8 cellular contexts compared by ENCODE assay signal in the genomic region with DNA sequence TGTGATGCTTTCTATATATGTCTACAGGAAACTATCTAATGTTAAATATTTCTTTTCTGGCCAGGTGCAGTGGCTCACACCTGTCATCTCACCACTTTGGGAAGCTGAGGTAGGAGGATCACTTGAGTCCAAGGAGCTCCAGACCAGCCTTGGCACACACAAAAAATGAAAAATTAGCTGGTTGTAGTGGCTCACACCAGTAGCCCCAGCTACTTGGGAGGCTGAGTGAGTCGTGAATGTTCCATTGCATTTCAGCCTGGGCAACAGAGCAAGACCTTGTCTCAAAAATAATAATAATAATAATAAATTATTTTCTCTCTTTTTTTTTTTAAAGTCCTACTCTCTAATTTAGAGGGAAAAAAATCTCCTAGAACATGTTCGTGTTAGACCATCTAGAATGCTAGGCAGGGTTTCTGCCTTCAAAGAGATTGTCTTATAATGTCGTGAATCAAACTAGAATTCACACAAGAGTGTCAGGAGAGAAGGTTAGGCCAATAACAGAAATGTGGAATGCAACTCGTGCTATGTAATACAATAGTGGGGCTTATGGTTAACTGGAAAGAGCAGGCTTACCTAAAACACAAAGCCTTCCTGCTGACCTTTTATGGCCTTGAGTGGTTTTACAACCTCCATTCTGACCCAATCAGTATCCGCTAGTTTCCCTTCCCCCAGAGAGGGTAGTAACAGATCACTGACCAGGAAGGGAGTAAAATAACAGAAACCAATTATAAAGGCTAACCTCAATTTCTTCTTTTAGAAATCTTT. TPM values are rescaled to one million over a fixed set of nuclear protein-coding genes. Genes with fewer than 3 reads are reported as not detected.
DNase-seq lines count a peak whose midpoint lies in the region; ATAC-seq and TF ChIP-seq lines count a peak whose summit lies in the region.

No MANE protein-coding gene starts in this region.

- H2AFZ ChIP-seq in SK-N-SH (ENCODE audit: low read depth), result no peak overlapping the region

- peak overlapping the region; percentile 94 for H3K9ac ChIP-seq in SK-N-SH

- peak overlapping the region; percentile 66 for H3K4me2 ChIP-seq in SK-N-SH

- POLR2A ChIA-PET in HEK293 (lab: Yijun Ruan, JAX), result interaction anchor here (1.8 to 2.3 kb wide), 2 partner anchors 23 to 27 kb away, joined by 4 to 14 read pairs; no protein-coding TSS in a partner anchor
- POLR2A ChIA-PET in SK-N-SH (lab: Yijun Ruan, JAX), result no interaction called here

- H3K27ac ChIP-seq in HEK293 (ENCODE audit: extremely low read depth, low read depth, low read length) (no peak overlapping the region), SK-N-SH (ENCODE audit: low read depth in 2 of 2, low read length in 1 of 2) (peak overlapping the region; percentile 92 to 100; a peak in 3 of 4 replicates), skin epidermis (peak overlapping the region in 20 of 21 experiments; percentile 2 to 99 (median 94))

- H3F3A ChIP-seq in SK-N-SH (replicated peaks; ENCODE audit: insufficient read depth), result peaks cover 46% of the 10 kb centered on the region

- CTCF ChIA-PET in HEK293 (lab: Yijun Ruan, JAX) (interaction anchor here (0.7 to 1.6 kb wide), 4 partner anchors 40 to 60 kb away, joined by 3 to 4 read pairs (median 3); a partner anchor contains a TSS), SK-N-SH (lab: Yijun Ruan, JAX) (interaction anchor here (1.0 kb wide), 1 partner anchor 19 kb away, joined by 3 read pairs; no protein-coding TSS in a partner anchor)

- H4K20me1 ChIP-seq in SK-N-SH (ENCODE audit: insufficient read depth), result no peaks in the 10 kb centered on the region

- no peak for TF ChIP-seq RAD21 in SK-N-SH (IDR thresholded peaks at IDR 0.05; ENCODE audit: low read length)

- no peaks in the 10 kb centered on the region for H3K36me3 ChIP-seq in HEK293 (ENCODE audit: control insufficient read depth in 2 of 2, insufficient read depth in 1 of 2, low read length in 2 of 2)
- peaks cover 0 to 21% of the 10 kb centered on the region in 2 experiments for H3K36me3 ChIP-seq in SK-N-SH (replicated peaks in 1 of 2; ENCODE audit: control insufficient read depth in 1 of 2, insufficient read depth in 2 of 2, low read length in 1 of 2)

- TF ChIP-seq EP300 in SK-N-SH (IDR thresholded peaks at IDR 0.05; ENCODE audit: borderline replicate concordance in 1 of 2, low read depth in 1 of 2, low read length in 1 of 2), result no peak

- H3K79me2 ChIP-seq in SK-N-SH (ENCODE audit: insufficient read depth), result peaks cover 73% of the 10 kb centered on the region

- no peaks in the 10 kb centered on the region for H3K9me2 ChIP-seq in SK-N-SH

- TF ChIP-seq CTCF in HEK293 (tag by site-specific recombination; IDR thresholded peaks at IDR 0.05), result no peak
- no peak for TF ChIP-seq CTCF in SK-N-SH (IDR thresholded peaks at IDR 0.05)
- no peak for TF ChIP-seq CTCF in omental fat pad (IDR thresholded peaks at IDR 0.05)

- peaks cover 10% of the 10 kb centered on the region for H3K4me1 ChIP-seq in HEK293 (ENCODE audit: control insufficient read depth, insufficient read depth, low read length)
- H3K4me1 ChIP-seq in SK-N-SH (ENCODE audit: control insufficient read depth in 1 of 2, insufficient read depth in 2 of 2, low read depth in 1 of 2, low read length in 1 of 2), result peaks cover 11 to 43% of the 10 kb centered on the region in 2 experiments

- ATAC-seq in GM19324 (IDR thresholded peaks at IDR 0.05; ENCODE audit: low FRiP score, unreplicated experiment) (no peak), HG03108 (IDR thresholded peaks at IDR 0.05; ENCODE audit: unreplicated experiment) (no peak), omental fat pad (ENCODE audit: low FRiP score) (no peak)

- H3K9me3 ChIP-seq in HEK293 (ENCODE audit: control insufficient read depth, insufficient read depth, low read depth, low read length) (no peaks in the 10 kb centered on the region), SK-N-SH (no peaks in the 10 kb centered on the region)

- H3K27me3 ChIP-seq in SK-N-SH (ENCODE audit: insufficient read depth), result no peaks in the 10 kb centered on the region

- no peak for DNase-seq in SK-N-SH
- DNase-seq in glomerular visceral epithelial cell (ENCODE audit: extremely low spot score), result peak; percentile 93
- no peak for DNase-seq in omental fat pad (ENCODE audit: low spot score)
- no peak for DNase-seq in SHP77 (lab: John Stamatoyannopoulos, UW)

- H3K4me3 ChIP-seq in HEK293 (ENCODE audit: low read depth, low read length) (no peak overlapping the region), SK-N-SH (ENCODE audit: low read depth in 2 of 2, low read length in 1 of 2) (no peak overlapping the region), skin epidermis (no peak overlapping the region)

- WGBS in SK-N-SH (ENCODE audit: low lambda C conversion rate), result 72% methylated on average over 5 of the region's 5 CpGs

TF ChIP-seq in HEK293, 187 proteins besides CTCF, POLR2A, EP300 and RAD21 (continues in another document):
- TF ChIP-seq, protein P1, sequence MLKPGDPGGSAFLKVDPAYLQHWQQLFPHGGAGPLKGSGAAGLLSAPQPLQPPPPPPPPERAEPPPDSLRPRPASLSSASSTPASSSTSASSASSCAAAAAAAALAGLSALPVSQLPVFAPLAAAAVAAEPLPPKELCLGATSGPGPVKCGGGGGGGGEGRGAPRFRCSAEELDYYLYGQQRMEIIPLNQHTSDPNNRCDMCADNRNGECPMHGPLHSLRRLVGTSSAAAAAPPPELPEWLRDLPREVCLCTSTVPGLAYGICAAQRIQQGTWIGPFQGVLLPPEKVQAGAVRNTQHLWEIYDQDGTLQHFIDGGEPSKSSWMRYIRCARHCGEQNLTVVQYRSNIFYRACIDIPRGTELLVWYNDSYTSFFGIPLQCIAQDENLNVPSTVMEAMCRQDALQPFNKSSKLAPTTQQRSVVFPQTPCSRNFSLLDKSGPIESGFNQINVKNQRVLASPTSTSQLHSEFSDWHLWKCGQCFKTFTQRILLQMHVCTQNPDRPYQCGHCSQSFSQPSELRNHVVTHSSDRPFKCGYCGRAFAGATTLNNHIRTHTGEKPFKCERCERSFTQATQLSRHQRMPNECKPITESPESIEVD (tag by site-specific recombination; IDR thresholded peaks at IDR 0.05), result 0 out of 2 replicates have a peak, but pooled peaks have one; percentile 13

TF ChIP-seq in SK-N-SH, 30 proteins besides CTCF, POLR2A, EP300 and RAD21:
- TF ChIP-seq GATA2 (CRISPR knock-in tag; IDR thresholded peaks at IDR 0.05) (no peak), NFIC (IDR thresholded peaks at IDR 0.05; ENCODE audit: borderline replicate concordance) (no peak), FOXJ3 (CRISPR knock-in tag; IDR thresholded peaks at IDR 0.05) (no peak), RCOR1 (IDR thresholded peaks at IDR 0.05; ENCODE audit: low read length) (no peak), SMC3 (IDR thresholded peaks at IDR 0.05; ENCODE audit: low read depth, low read length) (no peak), FOXM1 (IDR thresholded peaks at IDR 0.05; ENCODE audit: low read depth) (no peak)
- TF ChIP-seq, protein P2, sequence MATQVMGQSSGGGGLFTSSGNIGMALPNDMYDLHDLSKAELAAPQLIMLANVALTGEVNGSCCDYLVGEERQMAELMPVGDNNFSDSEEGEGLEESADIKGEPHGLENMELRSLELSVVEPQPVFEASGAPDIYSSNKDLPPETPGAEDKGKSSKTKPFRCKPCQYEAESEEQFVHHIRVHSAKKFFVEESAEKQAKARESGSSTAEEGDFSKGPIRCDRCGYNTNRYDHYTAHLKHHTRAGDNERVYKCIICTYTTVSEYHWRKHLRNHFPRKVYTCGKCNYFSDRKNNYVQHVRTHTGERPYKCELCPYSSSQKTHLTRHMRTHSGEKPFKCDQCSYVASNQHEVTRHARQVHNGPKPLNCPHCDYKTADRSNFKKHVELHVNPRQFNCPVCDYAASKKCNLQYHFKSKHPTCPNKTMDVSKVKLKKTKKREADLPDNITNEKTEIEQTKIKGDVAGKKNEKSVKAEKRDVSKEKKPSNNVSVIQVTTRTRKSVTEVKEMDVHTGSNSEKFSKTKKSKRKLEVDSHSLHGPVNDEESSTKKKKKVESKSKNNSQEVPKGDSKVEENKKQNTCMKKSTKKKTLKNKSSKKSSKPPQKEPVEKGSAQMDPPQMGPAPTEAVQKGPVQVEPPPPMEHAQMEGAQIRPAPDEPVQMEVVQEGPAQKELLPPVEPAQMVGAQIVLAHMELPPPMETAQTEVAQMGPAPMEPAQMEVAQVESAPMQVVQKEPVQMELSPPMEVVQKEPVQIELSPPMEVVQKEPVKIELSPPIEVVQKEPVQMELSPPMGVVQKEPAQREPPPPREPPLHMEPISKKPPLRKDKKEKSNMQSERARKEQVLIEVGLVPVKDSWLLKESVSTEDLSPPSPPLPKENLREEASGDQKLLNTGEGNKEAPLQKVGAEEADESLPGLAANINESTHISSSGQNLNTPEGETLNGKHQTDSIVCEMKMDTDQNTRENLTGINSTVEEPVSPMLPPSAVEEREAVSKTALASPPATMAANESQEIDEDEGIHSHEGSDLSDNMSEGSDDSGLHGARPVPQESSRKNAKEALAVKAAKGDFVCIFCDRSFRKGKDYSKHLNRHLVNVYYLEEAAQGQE (IDR thresholded peaks at IDR 0.05; ENCODE audit: low read depth, low read length), result no peak

RNA-seq across cellular contexts. Expression of a gene that starts 46.3 kb away (rescaled TPM):
- 103 and 134 TPM in 2 replicates for polyA plus RNA-seq in SK-N-SH (2012; rRNA removed)
- 116 and 117 TPM in 2 replicates for polyA plus RNA-seq in SK-N-SH (2012; cell fraction: cytosol; rRNA removed)
- polyA plus RNA-seq in SK-N-SH (2012; cell fraction: nucleus; rRNA removed), result 121 and 175 TPM in 2 replicates
- 100 to 1,000 TPM in 1 of 4 donors, 10 to 100 TPM in 3; 44.6 to 113 (median 74.5) TPM for total RNA-seq in omental fat pad
